8 cellular contexts compared by ENCODE assay signal in the genomic region with DNA sequence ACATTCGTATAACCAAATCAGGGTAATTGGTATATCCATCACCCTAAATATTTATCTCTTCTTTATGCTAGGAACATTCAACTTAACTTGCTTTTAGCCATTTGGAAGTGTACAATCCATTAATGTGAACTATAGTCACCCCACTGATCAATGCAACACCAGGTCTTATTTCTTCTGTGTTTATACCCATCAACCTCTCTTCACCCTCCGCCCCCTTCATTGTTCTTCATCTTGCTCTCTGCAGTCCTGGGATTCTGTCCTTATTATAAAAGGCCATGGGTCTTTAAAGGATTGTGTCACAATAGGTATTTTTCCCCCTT. TPM values are rescaled to one million over a fixed set of nuclear protein-coding genes. Genes with fewer than 3 reads are reported as not detected.
DNase-seq lines count a peak whose midpoint lies in the region; ATAC-seq and TF ChIP-seq lines count a peak whose summit lies in the region.
"Had no signal": no experiment of that assay in that cellular context is flagged by ENCODE, and none has a peak within 500 bp of the region (broad histone marks: within the 10 kb centered on the region; RNA-seq: fewer than 3 reads in every experiment).

No MANE protein-coding gene starts in this region.

- no peaks in the 10 kb centered on the region for H3K27me3 ChIP-seq in H9 (ENCODE audit: insufficient read depth, low read length)
- H3K27me3 ChIP-seq in smooth muscle cell (ENCODE audit: low read depth) = no peaks in the 10 kb centered on the region

- H3F3A ChIP-seq in smooth muscle cell (ENCODE audit: low read depth) = no peaks in the 10 kb centered on the region

- H2AFZ ChIP-seq in H9 (ENCODE audit: low read length) (no peak overlapping the region), smooth muscle cell (ENCODE audit: low read depth) (peak overlapping the region; percentile 90)

- H3K36me3 Mint-ChIP-seq in H9 (ENCODE audit: insufficient read depth in 1 of 3, low read depth in 3 of 3) = peaks cover 17% of the 10 kb centered on the region in 3 experiments; a peak in 6 of 7 replicates

- H3K23me2 ChIP-seq in H9 (ENCODE audit: insufficient read length, low read depth, low read length, poor library complexity, severe bottlenecking) = peaks cover 15% of the 10 kb centered on the region

- peaks cover 13% of the 10 kb centered on the region; the same call in 1 of the 2 replicates for H3K4me1 ChIP-seq in H9 (ENCODE audit: insufficient read depth, low read length)
- peaks cover 26% of the 10 kb centered on the region for H3K4me1 ChIP-seq in smooth muscle cell (ENCODE audit: low read depth)

- H2BK120ac ChIP-seq in H9 (ENCODE audit: low read depth, low read length, poor library complexity, severe bottlenecking) = no peak overlapping the region

- H3K27ac Mint-ChIP-seq in H9 = no peak overlapping the region
- H3K27ac Mint-ChIP-seq: immature natural killer cell had no signal

- no peaks in the 10 kb centered on the region for H3K36me3 ChIP-seq in smooth muscle cell (ENCODE audit: low read depth)

- H2AK5ac ChIP-seq in H9 (ENCODE audit: insufficient read length, low read length) = no peak overlapping the region

- DNase-seq in H9 = no peak
- DNase-seq in OCI-M1 (lab: John Stamatoyannopoulos, UW) = peak; percentile 63
- peak; percentile 34 for DNase-seq in germinal center (ENCODE audit: low spot score)
- no peak for DNase-seq in smooth muscle cell (lab: John Stamatoyannopoulos, UW; ENCODE audit: unreplicated experiment)
- no peak for DNase-seq in EL

- H3K56ac ChIP-seq in H9 (ENCODE audit: insufficient read length, low read depth, low read length) = no peak overlapping the region

- no peak overlapping the region for H2BK12ac ChIP-seq in H9 (ENCODE audit: insufficient read length, low read depth, low read length)

- no peaks in the 10 kb centered on the region for H3K27me3 Mint-ChIP-seq in H9 (ENCODE audit: low read depth)

- H3K9me3 ChIP-seq in H9 (ENCODE audit: control insufficient read depth, low read depth, low read length) (no peaks in the 10 kb centered on the region), smooth muscle cell (replicated peaks; ENCODE audit: low read depth) (no peaks in the 10 kb centered on the region)

- no peak overlapping the region for H2BK15ac ChIP-seq in H9 (ENCODE audit: low read depth, low read length)

- H3K23ac ChIP-seq in H9 (ENCODE audit: insufficient read length, low read depth, low read length) = no peak overlapping the region

- no peak overlapping the region for H4K8ac ChIP-seq in H9 (replicated peaks; ENCODE audit: insufficient read length, low read depth, low read length)

- H2BK20ac ChIP-seq in H9 (ENCODE audit: low read depth, low read length, poor library complexity, severe bottlenecking) = no peak overlapping the region

- H3K4me3 ChIP-seq in smooth muscle cell = peak overlapping the region; percentile 82

- no peak overlapping the region for H3K4ac ChIP-seq in H9 (ENCODE audit: low read depth, low read length)

- H3T11ph ChIP-seq in H9 (ENCODE audit: low read length) = no peak overlapping the region

- no CpG with 5 or more reads among the region's 2 CpGs for WGBS in H9 (ENCODE audit: extremely low coverage, insufficient read length, low lambda C conversion rate)
- 55% methylated on average over 2 of the region's 2 CpGs for WGBS in smooth muscle cell (ENCODE audit: low lambda C conversion rate)

- TF ChIP-seq CTCF in H9 (conservative IDR thresholded peaks at IDR 0.05) = no peak
- TF ChIP-seq CTCF in smooth muscle cell (IDR thresholded peaks at IDR 0.05; ENCODE audit: borderline replicate concordance, insufficient read depth, poor library complexity, severe bottlenecking) = no peak

- H3K9me3 Mint-ChIP-seq in H9 = no peaks in the 10 kb centered on the region
- H3K9me3 Mint-ChIP-seq: immature natural killer cell had no signal

- ATAC-seq in GM18867 (IDR thresholded peaks at IDR 0.05; ENCODE audit: unreplicated experiment) (no peak), GM19452 (IDR thresholded peaks at IDR 0.05; ENCODE audit: unreplicated experiment) (no peak)

- H4K20me1 ChIP-seq in H9 (ENCODE audit: control insufficient read depth, insufficient read depth, insufficient read length) (peaks cover 2% of the 10 kb centered on the region), smooth muscle cell (ENCODE audit: low read depth) (peaks cover 24% of the 10 kb centered on the region)

- H4K91ac ChIP-seq in H9 (ENCODE audit: insufficient read length, low read depth, low read length) = no peak overlapping the region

- H3K14ac ChIP-seq in H9 (ENCODE audit: insufficient read depth, low read length) = no peak overlapping the region

- no peak overlapping the region for H4K5ac ChIP-seq in H9 (ENCODE audit: insufficient read length, low read depth, low read length)

- H3K4me2 ChIP-seq in H9 (ENCODE audit: insufficient read depth, insufficient read length, low read length) = peak overlapping the region; percentile 78
- peak overlapping the region; percentile 95 for H3K4me2 ChIP-seq in smooth muscle cell

- H3K27ac ChIP-seq in H9 (ENCODE audit: insufficient read length, low read depth, low read length) = no peak overlapping the region
- H3K27ac ChIP-seq in smooth muscle cell (ENCODE audit: low read depth) = no peak overlapping the region

- no peak overlapping the region for H2BK5ac ChIP-seq in H9 (ENCODE audit: insufficient read length, low read length)

- no peaks in the 10 kb centered on the region for H3K79me1 ChIP-seq in H9 (ENCODE audit: insufficient read depth, low read depth, low read length, poor library complexity, severe bottlenecking)

- H3K79me2 ChIP-seq in H9 (ENCODE audit: insufficient read depth, low read length) (peaks cover 22% of the 10 kb centered on the region), smooth muscle cell (ENCODE audit: low read depth) (peaks cover 34% of the 10 kb centered on the region)

- H3K9ac ChIP-seq in H9 (ENCODE audit: extremely low read depth, insufficient read length, low read length) = peak overlapping the region; percentile 87
- peak overlapping the region; percentile 76 for H3K9ac ChIP-seq in smooth muscle cell (ENCODE audit: low read depth)

- H3K4me3 Mint-ChIP-seq in H9 = no peak overlapping the region
- H3K4me3 Mint-ChIP-seq: immature natural killer cell had no signal

- H3K4me1 Mint-ChIP-seq in H9 = peaks cover 25 to 28% of the 10 kb centered on the region in 2 experiments

- H3K18ac ChIP-seq in H9 (ENCODE audit: insufficient read length, low read depth, low read length) = no peak overlapping the region

RNA-seq across cellular contexts. Expression of gene ABRACL, which starts 1.6 kb away (rescaled TPM):
- total RNA-seq in H9 (2021) = 121 and 123 TPM in 2 replicates
- total RNA-seq in smooth muscle cell = 47.9 and 48.1 TPM in 2 replicates
- polyA plus RNA-seq in smooth muscle cell = 40.3 and 46.0 TPM in 2 replicates

RNA-seq across cellular contexts. Expression of gene REPS1, which starts 42.1 kb away (rescaled TPM):
- total RNA-seq in H9 (2021) (68.3 and 74.4 TPM in 2 replicates), smooth muscle cell (58.2 and 99.8 TPM in 2 replicates)
- 26.6 and 29.0 TPM in 2 replicates for polyA plus RNA-seq in smooth muscle cell

Comparison
In these comparisons a context has a peak if more than half of its experiments do, and no peak if none do; other contexts are left out.
1. DNase-seq: peak in OCI-M1 (single experiment) and germinal center (single experiment); none in H9 (single experiment), smooth muscle cell (single experiment) and EL (single experiment).